In the genomic region with DNA sequence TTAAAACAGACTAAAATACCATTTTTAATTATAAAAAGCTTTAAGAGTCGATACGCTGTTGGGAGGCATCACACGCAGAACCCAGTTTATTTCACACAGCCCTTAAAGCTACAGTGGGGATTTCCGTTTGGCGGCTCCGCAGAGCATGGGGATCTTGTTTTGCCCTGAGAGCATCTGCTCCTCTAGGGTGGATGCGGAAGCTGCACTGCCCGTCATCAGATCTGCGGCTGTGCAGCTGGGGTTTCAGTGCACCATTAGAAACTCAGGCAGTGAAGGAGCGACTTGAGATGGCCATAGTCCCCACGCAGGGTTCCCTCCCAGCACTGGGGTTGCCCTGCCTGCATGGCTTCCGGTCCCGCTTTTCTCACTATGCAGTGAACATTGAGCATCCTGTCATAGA, we compare ENCODE assay signal across 20 cellular contexts.
DNase-seq lines count a peak whose midpoint lies in the region; ATAC-seq and TF ChIP-seq lines count a peak whose summit lies in the region.
"Had no signal": no experiment of that assay in that cellular context is flagged by ENCODE, and none has a peak within 500 bp of the region (broad histone marks: within the 10 kb centered on the region; RNA-seq: fewer than 3 reads in every experiment).

No MANE protein-coding gene starts in this region.

- H3K4me3 ChIP-seq in RWPE2 (ENCODE audit: severe bottlenecking) = no peak overlapping the region
- H3K4me3 ChIP-seq in upper lobe of right lung = no peak overlapping the region
- no peak overlapping the region for H3K4me3 ChIP-seq in thyroid gland (replicated peaks in 1 of 3)
- H3K4me3 ChIP-seq in HAP-1 = no peak overlapping the region
- H3K4me3 ChIP-seq: GM23338 had no signal

- no peaks in the 10 kb centered on the region for H3K9me3 Mint-ChIP-seq in naive B cell
- H3K9me3 Mint-ChIP-seq: CD14-positive monocyte, GM23338 had no signal

- ATAC-seq in GM18520 (IDR thresholded peaks at IDR 0.05; ENCODE audit: unreplicated experiment) = peak; percentile 48
- no peak for ATAC-seq in RWPE2 (ENCODE audit: low read depth)
- ATAC-seq in naive B cell (ENCODE audit: low read depth in 2 of 2) = peak; percentile 68 to 79
- ATAC-seq in upper lobe of right lung = no peak
- ATAC-seq: GM23338, PC-3, SK-N-SH treated with all-trans-retinoic acid at 6 μM for 48 hours had no signal

- H3K27ac ChIP-seq in RWPE2 (ENCODE audit: poor library complexity, severe bottlenecking) (no peak overlapping the region), upper lobe of right lung (no peak overlapping the region), thyroid gland (no peak overlapping the region)

- H3K9me3 ChIP-seq in RWPE2 (ENCODE audit: severe bottlenecking) = no peaks in the 10 kb centered on the region
- no peaks in the 10 kb centered on the region for H3K9me3 ChIP-seq in upper lobe of right lung
- no peaks in the 10 kb centered on the region for H3K9me3 ChIP-seq in thyroid gland
- no peaks in the 10 kb centered on the region for H3K9me3 ChIP-seq in HAP-1

- H3K36me3 ChIP-seq in RWPE2 (ENCODE audit: low read depth) (peaks cover 30% of the 10 kb centered on the region), upper lobe of right lung (peaks cover 30% of the 10 kb centered on the region), thyroid gland (peaks cover 7 to 8% of the 10 kb centered on the region in 2 donors), HAP-1 (replicated peaks) (peaks cover 12% of the 10 kb centered on the region)

- H3K27ac Mint-ChIP-seq in naive B cell = peak overlapping the region in 5 of 6 donors; percentile 70 to 93 (median 79)
- H3K27ac Mint-ChIP-seq: GM23338 had no signal

- WGBS in thyroid gland, 2 donors = 97% methylated on average over 13 of the region's 13 CpGs

- intact Hi-C loops in upper lobe of right lung (cut with DNase I) (no loop called here), thyroid gland (cut with DNase I) (no loop called here)

- H3K27me3 Mint-ChIP-seq in naive B cell = no peaks in the 10 kb centered on the region

- no peak for TF ChIP-seq POLR2A in thyroid gland (IDR thresholded peaks at IDR 0.05)

- peaks cover 16 to 54% (median 24%) of the 10 kb centered on the region in 3 donors for H3K4me1 Mint-ChIP-seq in naive B cell
- H3K4me1 Mint-ChIP-seq: CD14-positive monocyte had no signal

- peak overlapping the region in 2 of 8 donors; percentile 13 to 16 for H3K4me3 Mint-ChIP-seq in naive B cell
- H3K4me3 Mint-ChIP-seq: CD14-positive monocyte, GM23338 had no signal

- H3K27me3 ChIP-seq in RWPE2 (ENCODE audit: insufficient read depth, poor library complexity, severe bottlenecking) (no peaks in the 10 kb centered on the region), upper lobe of right lung (no peaks in the 10 kb centered on the region), thyroid gland (no peaks in the 10 kb centered on the region), HAP-1 (ENCODE audit: low read depth) (no peaks in the 10 kb centered on the region)

- TF ChIP-seq CTCF in RWPE2 (IDR thresholded peaks at IDR 0.05; ENCODE audit: poor library complexity, severe bottlenecking) (no peak), upper lobe of right lung (IDR thresholded peaks at IDR 0.05) (no peak), thyroid gland (IDR thresholded peaks at IDR 0.05) (no peak)

- in situ Hi-C loops in HAP-1 (cut with MboI; ENCODE audit: low sequenced_read_pairs) = no loop called here

- peaks cover 19 to 28% of the 10 kb centered on the region in 2 donors for H3K36me3 Mint-ChIP-seq in naive B cell

- no peaks in the 10 kb centered on the region for H3K4me1 ChIP-seq in RWPE2 (ENCODE audit: insufficient read depth, poor library complexity, severe bottlenecking)
- no peaks in the 10 kb centered on the region for H3K4me1 ChIP-seq in upper lobe of right lung
- no peaks in the 10 kb centered on the region for H3K4me1 ChIP-seq in thyroid gland
- no peaks in the 10 kb centered on the region for H3K4me1 ChIP-seq in HAP-1

- DNase-seq in RWPE2 (ENCODE audit: low spot score) (peak; percentile 28), naive B cell (no peak), upper lobe of right lung (peak; percentile 48), D341Med (ENCODE audit: low spot score) (no peak), thyroid gland (no peak), HAP-1 (ENCODE audit: low spot score in 2 of 2) (no peak)
- DNase-seq: DMS79 treated with DMSO at 0.1 percent for 48 hours, KG1, NCI-H1417, NCI-H187, NCI-H2227 treated with DMSO at 0.1 percent for 48 hours, NCI-H524, NCI-H82, PC-3, RPMI8226, SIG-M5 had no signal

Comparison
In these comparisons a context has a peak if more than half of its experiments do, and no peak if none do; other contexts are left out.
1. ATAC-seq: peak in GM18520 (single experiment) and naive B cell (2 of 2); none in RWPE2 (single experiment) and upper lobe of right lung (single experiment).
2. DNase-seq: peak in RWPE2 (single experiment) and upper lobe of right lung (single experiment); none in naive B cell (single experiment), D341Med (single experiment), thyroid gland (0 of 2) and HAP-1 (0 of 2).